ENCODE assay signal across 25 cellular contexts in genomic region chr6:126232671-126233070, GRCh38.
"Had no signal": no experiment of that assay in that cellular context is flagged by ENCODE, and none has a peak within 500 bp of the region (broad histone marks: within the 10 kb centered on the region; RNA-seq: fewer than 3 reads in every experiment).

No MANE protein-coding gene starts in this region.

- H3K4me3 Mint-ChIP-seq: activated CD4-positive, alpha-beta memory T cell treated with anti-CD3 and anti-CD28 coated beads, Interleukin-2, amount 10 ng/mL, durations not matched to agents 7 days and 5 days; activated CD4-positive, alpha-beta T cell treated with anti-CD3 and anti-CD28 coated beads, Interleukin-2, amount 10 ng/mL, durations not matched to agents 24 days and 14 days; activated naive CD4-positive, alpha-beta T cell treated with anti-CD3 and anti-CD28 coated beads, Interleukin-2, amount 10 ng/mL, durations not matched to agents 7 days and 5 days; brain; dendritic cell treated with granulocyte-macrophage colony-stimulating factor and Interleukin-4, amounts not matched to agents 40 ng/mL and 50 ng/mL, for 4 days; naive thymus-derived CD8-positive, alpha-beta T cell; stimulated activated naive CD8-positive, alpha-beta T cell treated with anti-CD3 and anti-CD28 coated beads, Interleukin-15, Interleukin-2, amounts not matched to agents 100 ng/mL and 50 ng/mL, for 24 hours; T-helper 17 cell had no signal

- H3K9me3 Mint-ChIP-seq: activated CD4-positive, alpha-beta memory T cell treated with anti-CD3 and anti-CD28 coated beads, Interleukin-2, amount 10 ng/mL, durations not matched to agents 7 days and 5 days; activated CD4-positive, alpha-beta T cell treated with anti-CD3 and anti-CD28 coated beads, Interleukin-2, amount 10 ng/mL, durations not matched to agents 24 days and 14 days; activated naive CD4-positive, alpha-beta T cell treated with anti-CD3 and anti-CD28 coated beads, Interleukin-2, amount 10 ng/mL, durations not matched to agents 7 days and 5 days; dendritic cell treated with granulocyte-macrophage colony-stimulating factor and Interleukin-4, amounts not matched to agents 40 ng/mL and 50 ng/mL, for 4 days; stimulated activated naive CD8-positive, alpha-beta T cell treated with anti-CD3 and anti-CD28 coated beads, Interleukin-15, Interleukin-2, amounts not matched to agents 100 ng/mL and 50 ng/mL, for 24 hours had no signal

- H3K36me3 Mint-ChIP-seq: activated naive CD4-positive, alpha-beta T cell treated with anti-CD3 and anti-CD28 coated beads, Interleukin-2, amount 10 ng/mL, durations not matched to agents 7 days and 5 days; brain had no signal

- H3K4me1 Mint-ChIP-seq: activated CD4-positive, alpha-beta memory T cell treated with anti-CD3 and anti-CD28 coated beads, Interleukin-2, amount 10 ng/mL, durations not matched to agents 7 days and 5 days; activated CD4-positive, alpha-beta T cell treated with anti-CD3 and anti-CD28 coated beads, Interleukin-2, amount 10 ng/mL, durations not matched to agents 24 days and 14 days; activated naive CD4-positive, alpha-beta T cell treated with anti-CD3 and anti-CD28 coated beads, Interleukin-2, amount 10 ng/mL, durations not matched to agents 7 days and 5 days; naive thymus-derived CD8-positive, alpha-beta T cell had no signal

- H3K27me3 ChIP-seq: hepatocyte, neutrophil, pancreas, right atrium auricular region, suprapubic skin, transverse colon, vagina had no signal

- H3K4me2 ChIP-seq: hepatocyte had no signal

- H3K27ac Mint-ChIP-seq: activated CD4-positive, alpha-beta memory T cell treated with anti-CD3 and anti-CD28 coated beads, Interleukin-2, amount 10 ng/mL, durations not matched to agents 7 days and 5 days; activated CD4-positive, alpha-beta T cell treated with anti-CD3 and anti-CD28 coated beads, Interleukin-2, amount 10 ng/mL, durations not matched to agents 24 days and 14 days; activated naive CD4-positive, alpha-beta T cell treated with anti-CD3 and anti-CD28 coated beads, Interleukin-2, amount 10 ng/mL, durations not matched to agents 7 days and 5 days; dendritic cell treated with granulocyte-macrophage colony-stimulating factor and Interleukin-4, amounts not matched to agents 40 ng/mL and 50 ng/mL, for 4 days; naive thymus-derived CD8-positive, alpha-beta T cell; stimulated activated naive CD8-positive, alpha-beta T cell treated with anti-CD3 and anti-CD28 coated beads, Interleukin-15, Interleukin-2, amounts not matched to agents 100 ng/mL and 50 ng/mL, for 24 hours; T-helper 17 cell had no signal

- H3K4me3 ChIP-seq: hepatocyte, left ventricle myocardium inferior, pancreas, psoas muscle, right atrium auricular region, suprapubic skin, transverse colon, vagina had no signal

- H2AFZ ChIP-seq: hepatocyte had no signal

- DNase-seq: activated CD4-positive, alpha-beta memory T cell treated with anti-CD3 and anti-CD28 coated beads, Interleukin-2, amount 10 ng/mL, durations not matched to agents 7 days and 5 days; activated CD4-positive, alpha-beta T cell treated with anti-CD3 and anti-CD28 coated beads, Interleukin-2, amount 10 ng/mL, durations not matched to agents 24 days and 14 days; activated effector memory CD4-positive, alpha-beta T cell treated with anti-CD3 and anti-CD28 coated beads, Interleukin-2, amount 50 U/mL, for 16 hours; activated naive CD4-positive, alpha-beta T cell treated with anti-CD3 and anti-CD28 coated beads, Interleukin-2, amount 10 ng/mL, durations not matched to agents 7 days and 5 days; anterior cingulate cortex; effector CD4-positive, alpha-beta T cell; erythroblast; glutamatergic neuron; left ventricle myocardium inferior; naive thymus-derived CD8-positive, alpha-beta T cell; pancreas; psoas muscle; stimulated activated CD4-positive, alpha-beta T cell treated with anti-CD3 and anti-CD28 coated beads, Interleukin-4, amount 100 ng/mL, for 24 hours; SW 1271; T-helper 17 cell; transverse colon had no signal

- H3K27me3 Mint-ChIP-seq: activated CD4-positive, alpha-beta memory T cell treated with anti-CD3 and anti-CD28 coated beads, Interleukin-2, amount 10 ng/mL, durations not matched to agents 7 days and 5 days; activated CD4-positive, alpha-beta T cell treated with anti-CD3 and anti-CD28 coated beads, Interleukin-2, amount 10 ng/mL, durations not matched to agents 24 days and 14 days; activated naive CD4-positive, alpha-beta T cell treated with anti-CD3 and anti-CD28 coated beads, Interleukin-2, amount 10 ng/mL, durations not matched to agents 7 days and 5 days; dendritic cell treated with granulocyte-macrophage colony-stimulating factor and Interleukin-4, amounts not matched to agents 40 ng/mL and 50 ng/mL, for 4 days; naive thymus-derived CD8-positive, alpha-beta T cell; stimulated activated naive CD8-positive, alpha-beta T cell treated with anti-CD3 and anti-CD28 coated beads, Interleukin-15, Interleukin-2, amounts not matched to agents 100 ng/mL and 50 ng/mL, for 24 hours; T-helper 17 cell had no signal

- H3K4me1 ChIP-seq: left ventricle myocardium inferior, pancreas, psoas muscle, right atrium auricular region, suprapubic skin, transverse colon, vagina had no signal

- H3K9me3 ChIP-seq: neutrophil, pancreas, psoas muscle, right atrium auricular region, suprapubic skin, transverse colon, vagina had no signal

- H3K79me2 ChIP-seq: hepatocyte had no signal

- H3K27ac ChIP-seq: hepatocyte, left ventricle myocardium inferior, neutrophil, pancreas, psoas muscle, right atrium auricular region, suprapubic skin, transverse colon, vagina had no signal

- FAIRE-seq: frontal cortex, pancreas had no signal

- H3K36me3 ChIP-seq: left ventricle myocardium inferior, neutrophil, pancreas, right atrium auricular region, suprapubic skin, transverse colon, vagina had no signal
